Comparison of ENCODE assay signal across 27 cellular contexts in genomic region chr12:88238406-88238805, GRCh38.
DNase-seq lines count a peak whose midpoint lies in the region; ATAC-seq, FAIRE-seq and TF ChIP-seq lines count a peak whose summit lies in the region.
"Had no signal": no experiment of that assay in that cellular context is flagged by ENCODE, and none has a peak within 500 bp of the region (broad histone marks: within the 10 kb centered on the region; RNA-seq: fewer than 3 reads in every experiment).

No MANE protein-coding gene starts in this region.

- H4K8ac ChIP-seq in mesenchymal stem cell (ENCODE audit: low read length): no peak overlapping the region

- no TSS peak for BruUV-seq in PC-3 (replicated peaks; lab: Mats Ljungman, UMichigan)

- H3K4me1 ChIP-seq in PC-3 (ENCODE audit: insufficient read depth, low read length) (peaks cover 30% of the 10 kb centered on the region), mesenchymal stem cell (ENCODE audit: control insufficient read depth, insufficient read depth, low read depth, low read length) (no peaks in the 10 kb centered on the region), adrenal gland (replicated peaks in 1 of 2) (no peaks in the 10 kb centered on the region)
- H3K4me1 ChIP-seq: Caco-2, gastrocnemius medialis, neural progenitor cell, parathyroid adenoma, stomach, thyroid gland, uterus had no signal

- H3K9me2 ChIP-seq in PC-3 (replicated peaks; ENCODE audit: low read length): no peaks in the 10 kb centered on the region

- TF ChIP-seq CTCF in PC-3 (conservative IDR thresholded peaks at IDR 0.05; ENCODE audit: low read depth, low read length) (no peak), adrenal gland (IDR thresholded peaks at IDR 0.05) (no peak)

- H2AFZ ChIP-seq in PC-3 (ENCODE audit: low read length) (no peak overlapping the region), mesenchymal stem cell (ENCODE audit: low read depth, low read length) (no peak overlapping the region)
- H2AFZ ChIP-seq: neural progenitor cell, parathyroid adenoma had no signal

- H2BK120ac ChIP-seq in mesenchymal stem cell (ENCODE audit: low read depth, low read length): peak overlapping the region; percentile 11

- no peaks in the 10 kb centered on the region for H3F3A ChIP-seq in PC-3 (ENCODE audit: low read length, unreplicated experiment)

- H4K20me1 ChIP-seq in PC-3 (ENCODE audit: low read length): no peaks in the 10 kb centered on the region

- peaks cover 20% of the 10 kb centered on the region for H3K9me3 Mint-ChIP-seq in activated T-cell treated with anti-CD3 and anti-CD28 coated beads, Interleukin-2, amount 50 U/mL, for 24 hours

- H3K36me3 Mint-ChIP-seq in activated T-cell treated with anti-CD3 and anti-CD28 coated beads, Interleukin-2, amount 50 U/mL, for 24 hours (ENCODE audit: low read depth): peaks cover 7% of the 10 kb centered on the region
- H3K36me3 Mint-ChIP-seq: CD14-positive monocyte, neural progenitor cell had no signal

- H3K9me3 ChIP-seq in PC-3 (ENCODE audit: low read length) (no peaks in the 10 kb centered on the region), mesenchymal stem cell (ENCODE audit: control insufficient read depth, low read length) (peaks cover 5% of the 10 kb centered on the region), adrenal gland (replicated peaks in 1 of 3) (no peaks in the 10 kb centered on the region)
- H3K9me3 ChIP-seq: Caco-2, gastrocnemius medialis, thyroid gland had no signal

- no peaks in the 10 kb centered on the region for H3K79me2 ChIP-seq in PC-3 (ENCODE audit: low read length)
- H3K79me2 ChIP-seq: parathyroid adenoma had no signal

- H2BK5ac ChIP-seq in mesenchymal stem cell (ENCODE audit: low read depth, low read length, poor library complexity, severe bottlenecking): no peak overlapping the region

- peaks cover 62% of the 10 kb centered on the region for H3K4me1 Mint-ChIP-seq in activated T-cell treated with anti-CD3 and anti-CD28 coated beads, Interleukin-2, amount 50 U/mL, for 24 hours (ENCODE audit: low read depth)
- H3K4me1 Mint-ChIP-seq: neural progenitor cell had no signal

- peak overlapping the region; percentile 12 to 66 for H2BK12ac ChIP-seq in mesenchymal stem cell (ENCODE audit: low read length in 2 of 2)

- H3K4me2 ChIP-seq in PC-3 (ENCODE audit: low read length) (peak overlapping the region; percentile 21; the same call in 1 of the 2 replicates), mesenchymal stem cell (ENCODE audit: low read length, poor library complexity, severe bottlenecking) (no peak overlapping the region)
- H3K4me2 ChIP-seq: neural progenitor cell had no signal

- H2AK5ac ChIP-seq in mesenchymal stem cell (ENCODE audit: low read length, severe bottlenecking): no peak overlapping the region

- H3K36me3 ChIP-seq in PC-3 (ENCODE audit: low read depth, low read length): no peaks in the 10 kb centered on the region
- no peaks in the 10 kb centered on the region for H3K36me3 ChIP-seq in mesenchymal stem cell (ENCODE audit: control insufficient read depth in 1 of 2, insufficient read depth in 2 of 2, low read depth in 1 of 2, low read length in 2 of 2)
- no peaks in the 10 kb centered on the region for H3K36me3 ChIP-seq in adrenal gland (replicated peaks in 1 of 2)
- H3K36me3 ChIP-seq: gastrocnemius medialis, neural progenitor cell, stomach, thyroid gland, uterus, WERI-Rb-1 had no signal

- H3K79me1 ChIP-seq in mesenchymal stem cell (replicated peaks; ENCODE audit: low read length, poor library complexity, severe bottlenecking): no peaks in the 10 kb centered on the region

- POLR2A ChIA-PET in PC-3 (lab: Charles Lee; ENCODE audit: unreplicated experiment): no interaction called here

- H4K91ac ChIP-seq in mesenchymal stem cell (ENCODE audit: low read length): no peak overlapping the region

- H3K4me3 ChIP-seq in PC-3 (ENCODE audit: low read length) (no peak overlapping the region), mesenchymal stem cell (ENCODE audit: insufficient read depth in 1 of 2, low read depth in 1 of 2, low read length in 2 of 2) (no peak overlapping the region), adrenal gland (no peak overlapping the region)
- H3K4me3 ChIP-seq: gastrocnemius medialis, lung, neural progenitor cell, stomach, thyroid gland, uterus had no signal

- H3K27ac ChIP-seq in PC-3 (ENCODE audit: low read length) (peak overlapping the region; percentile 52), mesenchymal stem cell (ENCODE audit: low read length, poor library complexity, severe bottlenecking) (no peak overlapping the region), adrenal gland (no peak overlapping the region)
- H3K27ac ChIP-seq: gastrocnemius medialis, neural progenitor cell, parathyroid adenoma, stomach, thyroid gland, uterus, WERI-Rb-1 had no signal

- H3K4ac ChIP-seq in mesenchymal stem cell (ENCODE audit: low read depth in 1 of 2, low read length in 2 of 2): peak overlapping the region in 1 of 2 experiments; percentile 60

- no peak overlapping the region for H3K23ac ChIP-seq in mesenchymal stem cell (ENCODE audit: low read length in 2 of 2)

- intact Hi-C loops in PC-3 (cut with micrococcal nuclease): loop anchor here (5.0 kb wide), 1 partner anchor 41 kb away; no protein-coding TSS in a partner anchor
- intact Hi-C loops in adrenal gland (cut with DNase I): no loop called here

- peak overlapping the region; percentile 19 for H2BK15ac ChIP-seq in mesenchymal stem cell (ENCODE audit: low read depth, poor library complexity, severe bottlenecking)

- WGBS in mesenchymal stem cell: 100% methylated on average over 1 of the region's 1 CpG
- 50 to 100% (median 97%) methylated on average over 1 of the region's 1 CpG for WGBS in adrenal gland, 4 donors

- FAIRE-seq in GM12892 (lab: Jason Lieb, UNC): no peak
- FAIRE-seq: H1, small intestine had no signal

- peak overlapping the region in 1 of 2 experiments; percentile 66 for H3K18ac ChIP-seq in mesenchymal stem cell (ENCODE audit: low read depth in 1 of 2, low read length in 2 of 2)

- no peak for DNase-seq in activated T-cell treated with anti-CD3 and anti-CD28 coated beads, Interleukin-2, amount 50 U/mL, for 24 hours
- no peak for DNase-seq in activated T-cell treated with anti-CD3 and anti-CD28 coated beads, Interleukin-2, amount 50 U/mL, for 48 hours
- no peak for DNase-seq in PC-3
- no peak for DNase-seq in mesenchymal stem cell
- DNase-seq in middle frontal gyrus (ENCODE audit: extremely low spot score, low spot score): no peak
- no peak for DNase-seq in adrenal gland
- no peak for DNase-seq in GM12892 (ENCODE audit: insufficient read length)
- DNase-seq: 8988T; activated CD4-positive, alpha-beta T cell treated with anti-CD3 and anti-CD28 coated beads for 48 hours; activated naive CD4-positive, alpha-beta T cell; amniotic stem cell; Caco-2; gastrocnemius medialis; hippocampal formation; NCI-H146; small intestine; stomach; thyroid gland; uterus; WERI-Rb-1 had no signal

- TF ChIP-seq POLR2A in adrenal gland (IDR thresholded peaks at IDR 0.05) (no peak), GM12892 (IDR thresholded peaks at IDR 0.05; ENCODE audit: low read depth, low read length) (no peak)

- ATAC-seq in GM19043 (IDR thresholded peaks at IDR 0.05; ENCODE audit: low read depth, unreplicated experiment): peak; percentile 20
- 0 out of 2 replicates have a peak, but pooled peaks have one; percentile 7 for ATAC-seq in PC-3
- ATAC-seq: gastrocnemius medialis had no signal

- no peaks in the 10 kb centered on the region for H3K27me3 ChIP-seq in PC-3 (ENCODE audit: low read length)
- no peaks in the 10 kb centered on the region for H3K27me3 ChIP-seq in mesenchymal stem cell (ENCODE audit: control insufficient read depth in 1 of 2, insufficient read depth in 1 of 2, low read length in 2 of 2)
- H3K27me3 ChIP-seq in adrenal gland: no peaks in the 10 kb centered on the region
- H3K27me3 ChIP-seq: gastrocnemius medialis, neural progenitor cell, stomach, thyroid gland, uterus had no signal

- H3K14ac ChIP-seq in mesenchymal stem cell (ENCODE audit: low read length in 2 of 2): no peak overlapping the region

- no peaks in the 10 kb centered on the region for H3K27me3 Mint-ChIP-seq in activated T-cell treated with anti-CD3 and anti-CD28 coated beads, Interleukin-2, amount 50 U/mL, for 24 hours
- H3K27me3 Mint-ChIP-seq: IgD-negative memory B cell had no signal

- CTCF ChIA-PET in PC-3 (lab: Charles Lee): interaction anchor here (0.6 kb wide), 1 partner anchor 59 kb away, joined by 3 read pairs; no protein-coding TSS in a partner anchor

- H3K27ac Mint-ChIP-seq in activated T-cell treated with anti-CD3 and anti-CD28 coated beads, Interleukin-2, amount 50 U/mL, for 24 hours: peak overlapping the region; percentile 76
- H3K27ac Mint-ChIP-seq: CD14-positive monocyte, IgD-negative memory B cell, neural progenitor cell had no signal

- H3K4me3 Mint-ChIP-seq in activated T-cell treated with anti-CD3 and anti-CD28 coated beads, Interleukin-2, amount 50 U/mL, for 24 hours: no peak overlapping the region
- H3K4me3 Mint-ChIP-seq: CD14-positive monocyte, IgD-negative memory B cell, neural progenitor cell had no signal

- no peak overlapping the region; the same call in 1 of the 2 replicates for H3K9ac ChIP-seq in PC-3 (ENCODE audit: low read length)
- no peak overlapping the region for H3K9ac ChIP-seq in mesenchymal stem cell (ENCODE audit: low read length)
- H3K9ac ChIP-seq: neural progenitor cell, parathyroid adenoma had no signal
